In the genomic region with DNA sequence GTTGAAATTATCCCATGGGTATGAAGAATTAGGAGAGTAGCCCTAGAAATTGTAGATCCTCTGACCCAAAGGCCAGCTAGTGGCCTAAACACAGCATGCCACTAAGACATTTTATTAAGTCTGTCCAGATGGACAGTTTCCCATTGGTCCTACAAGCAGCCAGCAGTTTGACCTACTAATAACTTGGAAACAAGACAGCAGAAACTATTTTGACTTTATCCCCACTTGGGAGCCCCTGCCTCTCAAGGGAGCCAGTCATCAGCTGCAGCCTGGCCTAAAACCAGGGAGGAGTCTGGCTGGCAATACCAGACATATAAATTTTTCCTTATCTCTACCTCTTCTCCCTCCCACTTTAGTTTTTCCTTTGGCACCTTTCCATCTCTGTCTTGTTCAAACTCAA, we compare ENCODE assay signal across 33 cellular contexts.
"Had no signal": no experiment of that assay in that cellular context is flagged by ENCODE, and none has a peak within 500 bp of the region (broad histone marks: within the 10 kb centered on the region; RNA-seq: fewer than 3 reads in every experiment).

No MANE protein-coding gene starts in this region.

- H3K27me3 ChIP-seq: brain microvascular endothelial cell, dorsolateral prefrontal cortex, heart left ventricle had no signal

- DNase-seq: activated B cell treated with CpG ODN at 0.5 μM for 24 hours; activated CD4-positive, alpha-beta memory T cell treated with anti-CD3 and anti-CD28 coated beads for 36 hours; activated CD4-positive, alpha-beta T cell treated with anti-CD3 and anti-CD28 coated beads, Interleukin-2, amount 10 ng/mL, durations not matched to agents 24 days and 14 days; activated CD8-positive, alpha-beta memory T cell treated with anti-CD3 and anti-CD28 coated beads, Interleukin-2, amount 10 ng/mL, durations not matched to agents 7 days and 5 days; activated CD8-positive, alpha-beta memory T cell treated with anti-CD3 and anti-CD28 coated beads, Interleukin-2, amount 50 U/mL, for 4 hours; activated CD8-positive, alpha-beta T cell treated with anti-CD3 and anti-CD28 coated beads, Interleukin-2, amount 10 ng/mL, durations not matched to agents 7 days and 5 days; activated effector memory CD4-positive, alpha-beta T cell treated with anti-CD3 and anti-CD28 coated beads, Interleukin-2, amount 50 U/mL, for 16 hours; activated naive CD4-positive, alpha-beta T cell treated with anti-CD3 and anti-CD28 coated beads for 36 hours; activated naive CD8-positive, alpha-beta T cell treated with anti-CD3 and anti-CD28 coated beads for 36 hours; activated naive CD8-positive, alpha-beta T cell treated with anti-CD3 and anti-CD28 coated beads, Interleukin-2, amount 50 U/mL, for 24 hours; activated T-cell treated with anti-CD3 and anti-CD28 coated beads, Interleukin-2, amount 50 U/mL, for 1 hour; activated T-cell treated with anti-CD3 and anti-CD28 coated beads, Interleukin-2, amount 50 U/mL, for 48 hours; amniotic stem cell; anterior cingulate cortex; brain microvascular endothelial cell; dorsolateral prefrontal cortex; effector memory CD4-positive, alpha-beta T cell; endodermal cell; foreskin fibroblast; T-helper 1 cell; T-helper 17 cell; T1000; WERI-Rb-1 had no signal

- H3K4me3 ChIP-seq: coronary artery, dorsolateral prefrontal cortex, heart left ventricle had no signal

- H3K4me1 Mint-ChIP-seq: activated B cell treated with CpG ODN at 0.5 μM for 24 hours; activated CD4-positive, alpha-beta T cell treated with anti-CD3 and anti-CD28 coated beads, Interleukin-2, amount 10 ng/mL, durations not matched to agents 24 days and 14 days; activated CD8-positive, alpha-beta memory T cell treated with anti-CD3 and anti-CD28 coated beads, Interleukin-2, amount 10 ng/mL, durations not matched to agents 7 days and 5 days; activated naive CD4-positive, alpha-beta T cell treated with anti-CD3 and anti-CD28 coated beads, Interleukin-2, amount 50 U/mL, for 24 hours; activated naive CD8-positive, alpha-beta T cell treated with anti-CD3 and anti-CD28 coated beads for 36 hours; activated naive CD8-positive, alpha-beta T cell treated with anti-CD3 and anti-CD28 coated beads, Interleukin-2, amount 50 U/mL, for 24 hours; central memory CD8-positive, alpha-beta T cell; T-helper 17 cell had no signal

- H3K4me1 ChIP-seq: heart left ventricle had no signal

- H3K27ac ChIP-seq: brain microvascular endothelial cell, coronary artery, dorsolateral prefrontal cortex, heart left ventricle, WERI-Rb-1 had no signal

- H3K27ac Mint-ChIP-seq: activated B cell treated with CpG ODN at 0.5 μM for 24 hours; activated CD4-positive, alpha-beta memory T cell treated with anti-CD3 and anti-CD28 coated beads for 36 hours; activated CD4-positive, alpha-beta T cell treated with anti-CD3 and anti-CD28 coated beads, Interleukin-2, amount 10 ng/mL, durations not matched to agents 24 days and 14 days; activated CD8-positive, alpha-beta memory T cell treated with anti-CD3 and anti-CD28 coated beads, Interleukin-2, amount 10 ng/mL, durations not matched to agents 7 days and 5 days; activated CD8-positive, alpha-beta T cell treated with anti-CD3 and anti-CD28 coated beads, Interleukin-2, amount 10 ng/mL, durations not matched to agents 7 days and 5 days; activated naive CD4-positive, alpha-beta T cell treated with anti-CD3 and anti-CD28 coated beads for 36 hours; activated naive CD4-positive, alpha-beta T cell treated with anti-CD3 and anti-CD28 coated beads, Interleukin-2, amount 50 U/mL, for 24 hours; activated naive CD8-positive, alpha-beta T cell treated with anti-CD3 and anti-CD28 coated beads for 36 hours; activated naive CD8-positive, alpha-beta T cell treated with anti-CD3 and anti-CD28 coated beads, Interleukin-2, amount 50 U/mL, for 24 hours; activated T-helper 1 cell treated with anti-CD3 and anti-CD28 coated beads, Interleukin-12 subunit alpha, Interleukin-12 subunit beta, Interleukin-2, Interleukin-4 antibody, amounts not matched to agents 30 ng/mL and 10 ng/mL and 1 ng/mL, durations not matched to agents 14 hours and 24 hours and 36 hours; activated T-helper 2 cell treated with anti-CD3 and anti-CD28 coated beads, Interferon-gamma antibody, Interleukin-2, Interleukin-4, amounts not matched to agents 10 μg/mL and 5 μg/mL and 100 μg/mL, durations not matched to agents 14 hours and 24 hours and 36 hours; dendritic cell treated with granulocyte-macrophage colony-stimulating factor and Interleukin-4, amounts not matched to agents 40 ng/mL and 50 ng/mL, for 4 days; endodermal cell; T-helper 17 cell; T-helper 2 cell treated with Interferon-gamma antibody and Interleukin-4, amounts not matched to agents 5 μg/mL and 100 μg/mL, for 36 hours had no signal

- H3K36me3 ChIP-seq: brain microvascular endothelial cell, heart left ventricle, WERI-Rb-1 had no signal

- H3K36me3 Mint-ChIP-seq: activated CD4-positive, alpha-beta memory T cell treated with anti-CD3 and anti-CD28 coated beads for 36 hours; activated CD8-positive, alpha-beta memory T cell treated with anti-CD3 and anti-CD28 coated beads, Interleukin-2, amount 10 ng/mL, durations not matched to agents 7 days and 5 days; activated naive CD4-positive, alpha-beta T cell treated with anti-CD3 and anti-CD28 coated beads, Interleukin-2, amount 50 U/mL, for 24 hours; activated naive CD8-positive, alpha-beta T cell treated with anti-CD3 and anti-CD28 coated beads for 36 hours had no signal

- H3K9me3 ChIP-seq: heart left ventricle had no signal

- H3K4me3 Mint-ChIP-seq: activated B cell treated with CpG ODN at 0.5 μM for 24 hours; activated CD4-positive, alpha-beta memory T cell treated with anti-CD3 and anti-CD28 coated beads for 36 hours; activated CD4-positive, alpha-beta T cell treated with anti-CD3 and anti-CD28 coated beads, Interleukin-2, amount 10 ng/mL, durations not matched to agents 24 days and 14 days; activated CD8-positive, alpha-beta memory T cell treated with anti-CD3 and anti-CD28 coated beads, Interleukin-2, amount 10 ng/mL, durations not matched to agents 7 days and 5 days; activated CD8-positive, alpha-beta T cell treated with anti-CD3 and anti-CD28 coated beads, Interleukin-2, amount 10 ng/mL, durations not matched to agents 7 days and 5 days; activated naive CD4-positive, alpha-beta T cell treated with anti-CD3 and anti-CD28 coated beads for 36 hours; activated naive CD4-positive, alpha-beta T cell treated with anti-CD3 and anti-CD28 coated beads, Interleukin-2, amount 50 U/mL, for 24 hours; activated naive CD8-positive, alpha-beta T cell treated with anti-CD3 and anti-CD28 coated beads for 36 hours; activated naive CD8-positive, alpha-beta T cell treated with anti-CD3 and anti-CD28 coated beads, Interleukin-2, amount 50 U/mL, for 24 hours; activated T-helper 1 cell treated with anti-CD3 and anti-CD28 coated beads, Interleukin-12 subunit alpha, Interleukin-12 subunit beta, Interleukin-2, Interleukin-4 antibody, amounts not matched to agents 30 ng/mL and 10 ng/mL and 1 ng/mL, durations not matched to agents 14 hours and 24 hours and 36 hours; central memory CD8-positive, alpha-beta T cell; dendritic cell treated with granulocyte-macrophage colony-stimulating factor and Interleukin-4, amounts not matched to agents 40 ng/mL and 50 ng/mL, for 4 days; endodermal cell; T-helper 17 cell; T-helper 2 cell treated with Interferon-gamma antibody and Interleukin-4, amounts not matched to agents 5 μg/mL and 100 μg/mL, for 36 hours had no signal

- ATAC-seq: activated CD4-positive, CD25-positive, alpha-beta regulatory T cell treated with anti-CD3 and anti-CD28 coated beads, Interleukin-2, amount 50 U/mL, for 24 hours; activated CD8-positive, alpha-beta memory T cell treated with anti-CD3 and anti-CD28 coated beads, Interleukin-2, amount 10 ng/mL, durations not matched to agents 7 days and 5 days; activated CD8-positive, alpha-beta T cell treated with anti-CD3 and anti-CD28 coated beads, Interleukin-2, amount 10 ng/mL, durations not matched to agents 7 days and 5 days; activated naive CD8-positive, alpha-beta T cell treated with anti-CD3 and anti-CD28 coated beads, Interleukin-2, amount 50 U/mL, for 24 hours; esophagus mucosa; heart left ventricle; T-helper 17 cell had no signal

- H3K27me3 Mint-ChIP-seq: activated B cell treated with CpG ODN at 0.5 μM for 24 hours; activated CD4-positive, alpha-beta memory T cell treated with anti-CD3 and anti-CD28 coated beads for 36 hours; activated CD4-positive, alpha-beta T cell treated with anti-CD3 and anti-CD28 coated beads, Interleukin-2, amount 10 ng/mL, durations not matched to agents 24 days and 14 days; activated CD8-positive, alpha-beta memory T cell treated with anti-CD3 and anti-CD28 coated beads, Interleukin-2, amount 10 ng/mL, durations not matched to agents 7 days and 5 days; activated naive CD8-positive, alpha-beta T cell treated with anti-CD3 and anti-CD28 coated beads for 36 hours; activated naive CD8-positive, alpha-beta T cell treated with anti-CD3 and anti-CD28 coated beads, Interleukin-2, amount 50 U/mL, for 24 hours; central memory CD8-positive, alpha-beta T cell; dendritic cell treated with granulocyte-macrophage colony-stimulating factor and Interleukin-4, amounts not matched to agents 40 ng/mL and 50 ng/mL, for 4 days; T-helper 17 cell had no signal

- H3K9me3 Mint-ChIP-seq: activated B cell treated with CpG ODN at 0.5 μM for 24 hours; activated CD4-positive, alpha-beta memory T cell treated with anti-CD3 and anti-CD28 coated beads for 36 hours; activated CD4-positive, alpha-beta T cell treated with anti-CD3 and anti-CD28 coated beads, Interleukin-2, amount 10 ng/mL, durations not matched to agents 24 days and 14 days; activated naive CD4-positive, alpha-beta T cell treated with anti-CD3 and anti-CD28 coated beads for 36 hours; activated naive CD4-positive, alpha-beta T cell treated with anti-CD3 and anti-CD28 coated beads, Interleukin-2, amount 50 U/mL, for 24 hours; activated naive CD8-positive, alpha-beta T cell treated with anti-CD3 and anti-CD28 coated beads for 36 hours; activated naive CD8-positive, alpha-beta T cell treated with anti-CD3 and anti-CD28 coated beads, Interleukin-2, amount 50 U/mL, for 24 hours; activated T-helper 1 cell treated with anti-CD3 and anti-CD28 coated beads, Interleukin-12 subunit alpha, Interleukin-12 subunit beta, Interleukin-2, Interleukin-4 antibody, amounts not matched to agents 30 ng/mL and 10 ng/mL and 1 ng/mL, durations not matched to agents 14 hours and 24 hours and 36 hours; activated T-helper 2 cell treated with anti-CD3 and anti-CD28 coated beads, Interferon-gamma antibody, Interleukin-2, Interleukin-4, amounts not matched to agents 10 μg/mL and 5 μg/mL and 100 μg/mL, durations not matched to agents 14 hours and 24 hours and 36 hours; dendritic cell treated with granulocyte-macrophage colony-stimulating factor and Interleukin-4, amounts not matched to agents 40 ng/mL and 50 ng/mL, for 4 days; endodermal cell; T-helper 2 cell treated with Interferon-gamma antibody and Interleukin-4, amounts not matched to agents 5 μg/mL and 100 μg/mL, for 36 hours had no signal
